In the genomic region with DNA sequence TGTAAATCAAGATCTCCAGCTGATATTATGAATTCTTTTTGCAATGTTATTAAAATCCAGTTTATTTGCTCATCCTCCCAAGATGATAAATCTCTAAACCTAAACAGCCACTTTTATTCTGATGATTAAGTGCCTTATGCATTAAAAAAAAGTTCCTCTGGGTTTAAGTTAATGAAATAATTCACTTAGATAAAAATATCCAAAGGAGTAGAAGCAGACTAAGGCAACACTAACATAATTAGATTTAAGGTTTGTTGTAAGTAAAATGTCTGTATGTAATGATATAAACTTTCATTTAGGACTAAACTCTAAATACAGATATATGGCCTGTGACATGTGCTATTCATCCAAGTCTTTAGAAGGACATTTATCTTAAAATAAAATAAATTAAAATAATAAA, we compare ENCODE assay signal across 23 cellular contexts.
A peak's percentile ranks its signal among the peaks of the same experiment; 100 is the strongest.
DNase-seq lines count a peak whose midpoint lies in the region; ATAC-seq and TF ChIP-seq lines count a peak whose summit lies in the region.
"Had no signal": no experiment of that assay in that cellular context is flagged by ENCODE, and none has a peak within 500 bp of the region (broad histone marks: within the 10 kb centered on the region; RNA-seq: fewer than 3 reads in every experiment).

No MANE protein-coding gene starts in this region.

- no peaks in the 10 kb centered on the region for H3K27me3 ChIP-seq in GM23248 (replicated peaks; ENCODE audit: insufficient read depth)
- H3K27me3 ChIP-seq: BE2C, BLaER1 had no signal

- H3K4me3 ChIP-seq in GM23248: no peak overlapping the region
- H3K4me3 ChIP-seq in SK-N-MC: no peak overlapping the region
- H3K4me3 ChIP-seq: A549, BLaER1, GM12878 had no signal

- DNase-seq in GM23248 (no peak), SK-N-MC (ENCODE audit: low read depth, low spot score) (no peak), anterior cingulate cortex (lab: John Stamatoyannopoulos, UW) (no peak), AG08395 (ENCODE audit: low spot score) (no peak)
- DNase-seq: 8988T; BE2C; C1 segment of cervical spinal cord; CD4-positive, alpha-beta memory T cell; CD4-positive, CD25-positive, alpha-beta regulatory T cell; CD8-positive, alpha-beta memory T cell; COR-L47; DMS 273 treated with DMSO at 0.1 percent for 48 hours; DMS153; DMS53; DMS79; DND-41; GDM1 had no signal

- no peaks in the 10 kb centered on the region for H3K36me3 ChIP-seq in GM23248 (ENCODE audit: low read depth)
- H3K36me3 ChIP-seq in SK-N-MC (ENCODE audit: insufficient read depth, low read length): no peaks in the 10 kb centered on the region
- H3K36me3 ChIP-seq: BE2C, BLaER1 had no signal

- H3K4me2 ChIP-seq in GM23248 (ENCODE audit: unreplicated experiment): no peak overlapping the region
- H3K4me2 ChIP-seq: A549, BLaER1 had no signal

- H3K27ac ChIP-seq in GM23248: no peak overlapping the region
- H3K27ac ChIP-seq in SK-N-MC: peak overlapping the region; percentile 58; the same call in 1 of the 2 replicates
- H3K27ac ChIP-seq: A549, BLaER1 had no signal

- H3K9ac ChIP-seq in GM23248 (no peak overlapping the region), SK-N-MC (ENCODE audit: insufficient read length) (no peak overlapping the region)
- H3K9ac ChIP-seq: BLaER1 had no signal

- in situ Hi-C loops in GM23248 (cut with MboI): no loop called here

- H3K79me2 ChIP-seq in GM23248 (ENCODE audit: insufficient read depth): no peaks in the 10 kb centered on the region

- no peaks in the 10 kb centered on the region for H3K4me1 ChIP-seq in GM23248 (ENCODE audit: insufficient read depth)
- H3K4me1 ChIP-seq: A549, BLaER1 had no signal

- ATAC-seq in SK-N-SH treated with all-trans-retinoic acid at 6 μM for 48 hours (no peak; the same call in 2 of the 3 replicates), GM19397 (IDR thresholded peaks at IDR 0.05; ENCODE audit: unreplicated experiment) (no peak), GM19463 (IDR thresholded peaks at IDR 0.05; ENCODE audit: unreplicated experiment) (no peak)
- ATAC-seq: A549, GM12878 had no signal

- peak overlapping the region; percentile 22 for H2AFZ ChIP-seq in GM23248

- H3K9me3 ChIP-seq in GM23248 (ENCODE audit: low read depth) (no peaks in the 10 kb centered on the region), SK-N-MC (ENCODE audit: low read depth, low read length) (no peaks in the 10 kb centered on the region)
- H3K9me3 ChIP-seq: A549, BE2C, BLaER1 had no signal

- H4K20me1 ChIP-seq in GM23248 (ENCODE audit: insufficient read depth): no peaks in the 10 kb centered on the region
- H4K20me1 ChIP-seq: BLaER1 had no signal

- H3F3A ChIP-seq in GM23248 (ENCODE audit: insufficient read depth): no peaks in the 10 kb centered on the region

- no peaks in the 10 kb centered on the region for H3K9me2 ChIP-seq in GM23248 (ENCODE audit: insufficient read depth)

TF ChIP-seq in SK-N-SH treated with all-trans-retinoic acid at 6 μM for 48 hours, 23 proteins besides CTCF, POLR2A, EP300 and RAD21:
- TF ChIP-seq CREB5 (CRISPR knock-in tag; IDR thresholded peaks at IDR 0.05; ENCODE audit: low read depth) (no peak), ISL1 (CRISPR knock-in tag; IDR thresholded peaks at IDR 0.05) (peak; percentile 86), ZC3H10 (CRISPR knock-in tag; IDR thresholded peaks at IDR 0.05) (peak; percentile 73; the same call in 1 of the 2 replicates), CSRNP3 (CRISPR knock-in tag; IDR thresholded peaks at IDR 0.05) (0 out of 2 replicates have a peak, but pooled peaks have one; percentile 36), TOX (CRISPR knock-in tag; IDR thresholded peaks at IDR 0.05; ENCODE audit: borderline replicate concordance) (no peak)
